20 cellular contexts compared by ENCODE assay signal in the genomic region with DNA sequence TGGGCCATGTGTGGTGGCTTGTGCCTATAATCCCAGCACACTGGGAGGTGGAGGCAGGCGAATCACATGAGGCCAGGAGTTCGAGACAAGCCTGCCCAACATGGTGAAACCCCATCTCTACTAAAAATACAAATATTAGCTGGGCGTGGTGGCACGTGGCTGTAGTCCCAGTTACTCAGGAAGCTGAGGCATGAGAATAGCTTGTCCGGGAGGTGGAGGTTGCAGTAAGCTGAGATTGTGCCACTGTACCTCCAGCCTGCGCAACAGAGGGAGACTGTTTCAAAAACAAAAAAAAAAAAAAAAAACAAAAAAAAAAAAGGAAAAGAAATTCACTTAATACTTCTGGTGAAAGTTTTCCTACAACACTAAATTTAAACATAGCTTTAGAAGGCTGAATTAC. TPM values are rescaled to one million over a fixed set of nuclear protein-coding genes. Genes with fewer than 3 reads are reported as not detected.
DNase-seq lines count a peak whose midpoint lies in the region; ATAC-seq and TF ChIP-seq lines count a peak whose summit lies in the region.
"Had no signal": no experiment of that assay in that cellular context is flagged by ENCODE, and none has a peak within 500 bp of the region (broad histone marks: within the 10 kb centered on the region; RNA-seq: fewer than 3 reads in every experiment).

No MANE protein-coding gene starts in this region.

- 91 to 92% methylated on average over 6 of the region's 6 CpGs for WGBS in GM23248 (ENCODE audit: low coverage in 1 of 2, low lambda C conversion rate in 2 of 2, missing lambda C conversion rate in 2 of 2), 2 experiments

- no peaks in the 10 kb centered on the region for H3K27me3 ChIP-seq in ACC112 (ENCODE audit: insufficient read depth, low read length)
- no peaks in the 10 kb centered on the region for H3K27me3 ChIP-seq in GM23248 (replicated peaks; ENCODE audit: insufficient read depth)
- H3K27me3 ChIP-seq: BLaER1 treated with 17β-estradiol and CSF1 and Interleukin-3, amounts not matched to agents 10 nM and 100 nM; MG63; SJCRH30 had no signal

- DNase-seq in GM23248 (peak; percentile 6), dermis blood vessel endothelial cell (peak; percentile 43), iris pigment epithelial cell (ENCODE audit: low read depth) (peak; percentile 58), HEK293T (ENCODE audit: extremely low spot score) (no peak), NCI-H1417 treated with DMSO at 0.1 percent for 48 hours (lab: John Stamatoyannopoulos, UW) (no peak)
- DNase-seq: DMS79, H7, IMR-90, MG63, NCI-H1048, NCI-H146, NCI-H2029 treated with DMSO at 0.1 percent for 48 hours, NCI-H2171, NCI-H526, SJCRH30 had no signal

- H3K4me1 ChIP-seq in ACC112 (ENCODE audit: control insufficient read depth, insufficient read depth, low read length, unreplicated experiment) (peaks cover 5% of the 10 kb centered on the region), GM23248 (ENCODE audit: insufficient read depth) (no peaks in the 10 kb centered on the region)
- H3K4me1 ChIP-seq: SJCRH30 had no signal

- H3K79me2 ChIP-seq in ACC112 (ENCODE audit: control insufficient read depth, insufficient read depth, low read length, unreplicated experiment), result peaks cover 2% of the 10 kb centered on the region
- H3K79me2 ChIP-seq in GM23248 (ENCODE audit: insufficient read depth), result peaks cover 29% of the 10 kb centered on the region

- CTCF ChIA-PET in HEK293T (lab: Yijun Ruan, JAX), result no interaction called here

- H3F3A ChIP-seq in GM23248 (ENCODE audit: insufficient read depth), result no peaks in the 10 kb centered on the region

- H3K4me2 ChIP-seq in GM23248 (ENCODE audit: unreplicated experiment), result no peak overlapping the region
- H3K4me2 ChIP-seq: BLaER1 treated with 17β-estradiol and CSF1 and Interleukin-3, amounts not matched to agents 10 nM and 100 nM; PC-9 had no signal

- POLR2A ChIA-PET in HEK293T (lab: Yijun Ruan, JAX), result no interaction called here

- H3K36me3 ChIP-seq in ACC112 (ENCODE audit: insufficient read depth, low read length) (peaks cover 27% of the 10 kb centered on the region), GM23248 (ENCODE audit: low read depth) (peaks cover 63% of the 10 kb centered on the region)

- no peak overlapping the region for H3K4me3 ChIP-seq in ACC112 (ENCODE audit: low read depth, low read length)
- no peak overlapping the region for H3K4me3 ChIP-seq in GM23248
- H3K4me3 ChIP-seq: BLaER1 treated with 17β-estradiol and CSF1 and Interleukin-3, amounts not matched to agents 10 nM and 100 nM; MG63; PC-9; SJCRH30 had no signal

- H4K20me1 ChIP-seq in GM23248 (ENCODE audit: insufficient read depth), result no peaks in the 10 kb centered on the region

- H3K9ac ChIP-seq in GM23248, result no peak overlapping the region
- H3K9ac ChIP-seq: BLaER1 treated with 17β-estradiol and CSF1 and Interleukin-3, amounts not matched to agents 10 nM and 100 nM had no signal

- no peaks in the 10 kb centered on the region for H3K9me3 ChIP-seq in GM23248 (ENCODE audit: low read depth)
- H3K9me3 ChIP-seq: BLaER1 treated with 17β-estradiol and CSF1 and Interleukin-3, amounts not matched to agents 10 nM and 100 nM; MG63; SJCRH30 had no signal

- in situ Hi-C loops in GM23248 (cut with MboI), result loop anchor here (25.0 kb wide), 1 partner anchor 194 kb away; no protein-coding TSS in a partner anchor

- no peak for ATAC-seq in GM21367 (IDR thresholded peaks at IDR 0.05; ENCODE audit: unreplicated experiment)

- no peak overlapping the region for H2AFZ ChIP-seq in ACC112 (ENCODE audit: low read length, unreplicated experiment)
- no peak overlapping the region for H2AFZ ChIP-seq in GM23248
- H2AFZ ChIP-seq: PC-9 had no signal

- H3K27ac ChIP-seq in ACC112 (ENCODE audit: low read depth, low read length) (peak overlapping the region; percentile 15; the same call in 1 of the 2 replicates), GM23248 (no peak overlapping the region)
- H3K27ac ChIP-seq: BLaER1 treated with 17β-estradiol and CSF1 and Interleukin-3, amounts not matched to agents 10 nM and 100 nM; HL-60; PC-9; SJCRH30 had no signal

- H3K9me2 ChIP-seq in GM23248 (ENCODE audit: insufficient read depth), result no peaks in the 10 kb centered on the region

TF ChIP-seq in HEK293T, 16 proteins besides CTCF, POLR2A, EP300 and RAD21:
- TF ChIP-seq SP1 (IDR thresholded peaks at IDR 0.05) (no peak), CTBP1 (IDR thresholded peaks at IDR 0.05; ENCODE audit: borderline replicate concordance) (no peak), FOXA1 (IDR thresholded peaks at IDR 0.05) (no peak)

RNA-seq across cellular contexts. Expression of a gene that starts 35.4 kb away (rescaled TPM):
- total RNA-seq in GM23248 (2014; rRNA removed; shearing (Covaris generic)), result 25.7 and 28.9 TPM in 2 replicates
- polyA plus RNA-seq in GM23248 (2016; fragmentation: Nextera tagmentation; extraction: Ambion mirVana), result 32.2 and 35.2 TPM in 2 replicates
- 32.7 and 41.4 TPM in 2 replicates for total RNA-seq in dermis blood vessel endothelial cell

Comparison
In these comparisons a context has a peak if more than half of its experiments do, and no peak if none do; other contexts are left out.
1. DNase-seq: peak in GM23248 (single experiment), dermis blood vessel endothelial cell (single experiment) and iris pigment epithelial cell (single experiment); none in HEK293T (single experiment) and NCI-H1417 treated with DMSO at 0.1 percent for 48 hours (single experiment).